In the genomic region with DNA sequence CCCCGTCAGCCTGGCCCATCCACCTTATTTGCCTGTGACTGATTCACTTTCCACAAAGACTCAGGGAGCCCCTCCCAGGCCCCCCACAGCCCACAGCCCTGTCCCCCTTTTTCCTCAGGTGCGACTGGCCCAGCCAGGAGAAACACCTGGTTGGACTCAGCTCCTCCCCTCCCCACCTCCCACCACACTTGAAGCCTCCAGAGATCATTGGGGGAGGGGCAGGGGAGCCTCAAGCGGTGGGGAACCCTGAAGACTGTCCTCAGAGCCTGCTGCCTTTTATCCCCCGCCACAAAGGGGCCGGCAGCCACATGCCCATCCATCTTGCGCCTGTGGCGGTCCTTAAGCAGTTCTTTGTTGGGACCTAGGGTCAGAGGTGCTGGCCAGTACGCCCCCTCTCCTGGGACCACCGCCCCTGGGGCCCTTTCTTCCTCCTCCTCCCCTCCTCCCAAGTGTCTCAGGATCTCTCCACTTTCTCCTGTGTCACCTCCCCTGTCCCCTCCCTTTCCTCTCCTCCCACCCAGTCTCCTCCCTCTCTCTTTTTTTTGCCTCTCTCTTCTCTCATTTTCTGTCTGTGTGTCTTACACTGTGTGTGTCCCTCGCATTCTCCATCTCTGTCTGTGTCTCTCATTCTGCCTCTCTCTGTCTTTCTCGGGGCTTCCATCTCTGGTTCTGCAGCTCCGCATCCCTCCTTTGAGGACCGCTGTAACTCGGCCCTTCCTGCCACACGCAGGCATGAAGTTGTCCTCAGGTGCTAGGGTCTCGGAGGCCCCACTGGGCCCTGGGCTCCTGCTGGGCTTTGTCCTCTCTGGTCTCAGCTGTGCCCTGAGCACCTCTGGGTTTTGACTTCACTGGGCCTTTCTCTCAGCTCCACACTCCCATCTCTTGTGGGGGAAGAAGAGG, we compare ENCODE assay signal across 10 cellular contexts. TPM values are rescaled to one million over a fixed set of nuclear protein-coding genes. Genes with fewer than 3 reads are reported as not detected.
DNase-seq lines count a peak whose midpoint lies in the region; ATAC-seq and TF ChIP-seq lines count a peak whose summit lies in the region.
"Had no signal": no experiment of that assay in that cellular context is flagged by ENCODE, and none has a peak within 500 bp of the region (broad histone marks: within the 10 kb centered on the region; RNA-seq: fewer than 3 reads in every experiment).

No MANE protein-coding gene starts in this region.

- H3K36me3 ChIP-seq in WERI-Rb-1, result peaks cover 5% of the 10 kb centered on the region
- H3K36me3 ChIP-seq in left lung, result no peaks in the 10 kb centered on the region
- H3K36me3 ChIP-seq: ovary had no signal

- TF ChIP-seq CTCF in WERI-Rb-1 (IDR thresholded peaks at IDR 0.05; ENCODE audit: low read depth, low read length), result no peak
- no peak for TF ChIP-seq CTCF in left lung (IDR thresholded peaks at IDR 0.05)

- H3K27me3 ChIP-seq in WERI-Rb-1 (ENCODE audit: insufficient read depth, low read depth, severe bottlenecking), result no peaks in the 10 kb centered on the region
- H3K27me3 ChIP-seq in left lung, result peaks cover 0 to 78% of the 10 kb centered on the region in 2 donors
- H3K27me3 ChIP-seq: ovary had no signal

- DNase-seq in COR-L47 (lab: John Stamatoyannopoulos, UW) (peak; percentile 15), KBM-7 (peak; percentile 55), WERI-Rb-1 (peak; percentile 94), left lung (peak; percentile 47 to 51)
- DNase-seq in stimulated activated CD4-positive, alpha-beta T cell treated with anti-CD3 and anti-CD28 coated beads, Interleukin-2, amount 100 ng/mL, for 48 hours, result no peak
- DNase-seq: ovary; stimulated activated naive CD4-positive, alpha-beta T cell treated with Interleukin-2 at 50 U/mL for 16 hours had no signal

- H3K9me3 ChIP-seq in WERI-Rb-1 (ENCODE audit: severe bottlenecking), result no peaks in the 10 kb centered on the region
- no peaks in the 10 kb centered on the region for H3K9me3 ChIP-seq in left lung
- H3K9me3 ChIP-seq: ovary had no signal

- intact Hi-C loops in left lung (cut with DNase I), result no loop called here

- peaks cover 12 to 22% of the 10 kb centered on the region in 2 donors for H3K4me1 ChIP-seq in left lung

- H3K27ac ChIP-seq in WERI-Rb-1, result peak overlapping the region; percentile 82
- H3K27ac ChIP-seq in left lung, result no peak overlapping the region
- H3K27ac ChIP-seq: ovary had no signal

- in situ Hi-C loops in KBM-7 (cut with MboI; ENCODE audit: low pct_unique_long_range_greater_than_20kb, low sequenced_read_pairs), result no loop called here

- ATAC-seq in left lung, result peak; percentile 64
- ATAC-seq in HG03025 (IDR thresholded peaks at IDR 0.05; ENCODE audit: low FRiP score, unreplicated experiment), result no peak
- no peak for ATAC-seq in GM18517 (IDR thresholded peaks at IDR 0.05; ENCODE audit: unreplicated experiment)
- no peak for ATAC-seq in HG02852 (IDR thresholded peaks at IDR 0.05; ENCODE audit: unreplicated experiment)

- H3K4me3 ChIP-seq in WERI-Rb-1 (ENCODE audit: low read depth, low read length), result no peak overlapping the region
- no peak overlapping the region for H3K4me3 ChIP-seq in left lung
- H3K4me3 ChIP-seq: ovary had no signal

RNA-seq across cellular contexts. Expression of a gene that starts 12.2 kb away (rescaled TPM):
- 10 to 100 TPM in 1 of 2 donors, 1 to 10 TPM in 1; 2.7 to 23.3 TPM for total RNA-seq in left lung

RNA-seq across cellular contexts. Expression of a gene that starts 16.0 kb away (rescaled TPM):
- total RNA-seq in left lung, result 10 to 100 TPM; 56.9 to 58.5 TPM

RNA-seq across cellular contexts. Expression of a gene that starts 35.1 kb away (rescaled TPM):
- total RNA-seq in left lung, result 10 to 100 TPM; 30.6 to 35.3 TPM

RNA-seq across cellular contexts. Expression of a gene that starts 35.4 kb away (rescaled TPM):
- total RNA-seq in left lung, result 10 to 100 TPM; 18.3 to 30.8 TPM

RNA-seq across cellular contexts. Expression of a gene that starts 47.7 kb away (rescaled TPM):
- total RNA-seq in left lung, result 10 to 100 TPM; 42.8 to 62.2 TPM

Comparison
In these comparisons a context has a peak if more than half of its experiments do, and no peak if none do; other contexts are left out.
1. DNase-seq: peak in COR-L47 (single experiment), KBM-7 (single experiment), WERI-Rb-1 (single experiment) and left lung (2 of 2); none in stimulated activated CD4-positive, alpha-beta T cell treated with anti-CD3 and anti-CD28 coated beads, Interleukin-2, amount 100 ng/mL, for 48 hours (0 of 2).